8 cellular contexts compared by ENCODE assay signal in genomic region chr1:170530972-170531757, GRCh38. TPM values are rescaled to one million over a fixed set of nuclear protein-coding genes. Genes with fewer than 3 reads are reported as not detected.
A peak's percentile ranks its signal among the peaks of the same experiment; 100 is the strongest.
DNase-seq lines count a peak whose midpoint lies in the region; ATAC-seq, FAIRE-seq and TF ChIP-seq lines count a peak whose summit lies in the region.

No MANE protein-coding gene starts in this region.

- H3K36me3 Mint-ChIP-seq in naive B cell: peaks cover 0 to 7% of the 10 kb centered on the region in 2 donors

- POLR2A ChIA-PET in IMR-90 (lab: Charles Lee; ENCODE audit: unreplicated experiment): interaction anchor here (0.6 kb wide), 3 partner anchors 168 to 548 kb away, joined by 3 to 7 read pairs (median 5); no protein-coding TSS in a partner anchor

- peak overlapping the region; percentile 93 for H2AFZ ChIP-seq in IMR-90 (replicated peaks; ENCODE audit: low read length, poor library complexity)

- intact Hi-C loops in IMR-90 (cut with micrococcal nuclease): loop anchor here (5.0 to 10.0 kb wide), 7 partner anchors 119 to 694 kb away; partner anchors contain the start of gene KIFAP3
- intact Hi-C loops in dorsolateral prefrontal cortex (cut with DNase I): loop anchor here (10.0 kb wide), 2 partner anchors 134 to 456 kb away; partner anchors contain the start of genes KIFAP3 (in 1 of the 2) and PRRX1 (in 1 of the 2)

- H3K9me3 Mint-ChIP-seq in naive B cell: no peaks in the 10 kb centered on the region

- BruUV-seq in IMR-90 (replicated peaks; lab: Mats Ljungman, UMichigan): TSS peak; percentile 95

- H3K27ac Mint-ChIP-seq in naive B cell: peak overlapping the region in 1 of 6 donors; percentile 57

- H4K5ac ChIP-seq in IMR-90 (ENCODE audit: low read depth, low read length): peak overlapping the region; percentile 98

- peak overlapping the region; percentile 99 for H3K56ac ChIP-seq in IMR-90 (ENCODE audit: extremely low read depth, insufficient read depth, low read length)

- peak overlapping the region; percentile 100 for H3K4ac ChIP-seq in IMR-90 (ENCODE audit: low read depth, low read length)

- H2BK5ac ChIP-seq in IMR-90 (ENCODE audit: low read depth, low read length, poor library complexity, severe bottlenecking): peak overlapping the region; percentile 97

- H3K27me3 Mint-ChIP-seq in naive B cell: peaks cover 1 to 11% (median 6%) of the 10 kb centered on the region in 3 donors

- no peak for TF ChIP-seq RAD21 in IMR-90 (IDR thresholded peaks at IDR 0.05; ENCODE audit: low read length)

- no peaks in the 10 kb centered on the region for H3K27me3 ChIP-seq in IMR-90 (ENCODE audit: control insufficient read depth, insufficient read depth, low read length)
- H3K27me3 ChIP-seq in dorsolateral prefrontal cortex: no peaks in the 10 kb centered on the region

- H3K27ac ChIP-seq in IMR-90 (ENCODE audit: insufficient read depth, low read length): peak overlapping the region; percentile 85
- peak overlapping the region; percentile 25 to 94 (median 85) for H3K27ac ChIP-seq in dorsolateral prefrontal cortex

- dilution Hi-C loops in IMR-90 (cut with HindIII; ENCODE audit: low sequenced_read_pairs, unreplicated experiment): no loop called here

- in situ Hi-C loops in IMR-90 (cut with MboI; ENCODE audit: low sequenced_read_pairs): loop anchor here (10.0 kb wide), 1 partner anchor 134 kb away; the partner anchor contains the start of gene PRRX1

- 80% methylated on average over 1 of the region's 29 CpGs; no CpG with 5 or more reads in 1 of the 2 experiments for WGBS in IMR-90 (ENCODE audit: extremely low coverage in 2 of 2, insufficient read length in 1 of 2), 2 experiments

- peak overlapping the region; percentile 99 for H3K18ac ChIP-seq in IMR-90 (ENCODE audit: low read depth, low read length)

- peak overlapping the region; percentile 83 for H2AK5ac ChIP-seq in IMR-90 (ENCODE audit: low read depth, low read length)

- H2AK9ac ChIP-seq in IMR-90 (replicated peaks; ENCODE audit: low read depth, low read length, poor library complexity): peak overlapping the region; percentile 91

- H3K4me1 Mint-ChIP-seq in naive B cell: peaks cover 5 to 10% (median 7%) of the 10 kb centered on the region in 3 donors

- no peak for TF ChIP-seq POLR2A in IMR-90 (IDR thresholded peaks at IDR 0.05; ENCODE audit: low read depth, low read length)
- TF ChIP-seq POLR2A in GM12892 (IDR thresholded peaks at IDR 0.05; ENCODE audit: low read depth, low read length): no peak

- DNase-seq in IMR-90: no peak
- DNase-seq in dorsolateral prefrontal cortex: peak in 2 of 10 donors; percentile 4 to 24
- no peak for DNase-seq in naive B cell
- no peak for DNase-seq in activated effector memory CD4-positive, alpha-beta T cell treated with anti-CD3 and anti-CD28 coated beads, Interleukin-2, amount 50 U/mL, for 16 hours
- no peak for DNase-seq in GM12892 (ENCODE audit: insufficient read length)
- DNase-seq in glomerular visceral epithelial cell (ENCODE audit: extremely low spot score): no peak

- CTCF ChIA-PET in IMR-90 (lab: Yijun Ruan, JAX): interaction anchor here (0.6 to 1.3 kb wide), 3 partner anchors 10 to 573 kb away, joined by 4 to 9 read pairs (median 6); no protein-coding TSS in a partner anchor

- ATAC-seq in IMR-90 (ENCODE audit: low read depth) (no peak), naive B cell (ENCODE audit: low read depth in 2 of 2) (peak; percentile 10 to 13), GM18519 (IDR thresholded peaks at IDR 0.05; ENCODE audit: low FRiP score, unreplicated experiment) (no peak)

- H3K9me3 ChIP-seq in IMR-90 (ENCODE audit: control insufficient read depth, insufficient read depth, low read length): no peaks in the 10 kb centered on the region

- peak overlapping the region; percentile 99 for H3K23ac ChIP-seq in IMR-90 (ENCODE audit: low read depth, low read length)

- peak overlapping the region; percentile 96 for H2BK120ac ChIP-seq in IMR-90 (ENCODE audit: low read depth, low read length)

- peaks cover 9 to 34% of the 10 kb centered on the region in 2 experiments; a peak in 3 of 4 replicates for H3K79me1 ChIP-seq in IMR-90 (ENCODE audit: low read depth in 1 of 2, low read length in 2 of 2)

- peak overlapping the region; percentile 98; the same call in 2 of the 3 replicates for H2BK15ac ChIP-seq in IMR-90 (ENCODE audit: low read depth, low read length)

- H3K4me2 ChIP-seq in IMR-90 (ENCODE audit: low read depth, low read length): peak overlapping the region; percentile 77

- FAIRE-seq in GM12892 (lab: Jason Lieb, UNC): no peak

- TF ChIP-seq CTCF in GM12875 (IDR thresholded peaks at IDR 0.05; ENCODE audit: borderline replicate concordance, insufficient read depth, low read depth, low read length): no peak
- no peak for TF ChIP-seq CTCF in IMR-90 (conservative IDR thresholded peaks at IDR 0.05; ENCODE audit: low read depth, low read length)
- TF ChIP-seq CTCF in dorsolateral prefrontal cortex (IDR thresholded peaks at IDR 0.05 in 54 of 56, conservative IDR thresholded peaks at IDR 0.05 in 2 of 56; ENCODE audit: low read depth in 1 of 56, partially characterized antibody in 56 of 56): no peak

- no peak overlapping the region; the same call in 1 of the 2 replicates for H2BK20ac ChIP-seq in IMR-90 (ENCODE audit: low read depth, low read length)

- H3K14ac ChIP-seq in IMR-90 (replicated peaks; ENCODE audit: low read depth, low read length): peak overlapping the region; percentile 100

- H4K8ac ChIP-seq in IMR-90 (ENCODE audit: low read depth in 2 of 2, low read length in 2 of 2): peak overlapping the region; percentile 81 to 100

- H3K9me1 ChIP-seq in IMR-90 (ENCODE audit: insufficient read depth, low read length): no peaks in the 10 kb centered on the region; the same call in 1 of the 2 replicates

- H3K4me1 ChIP-seq in IMR-90 (ENCODE audit: control insufficient read depth, insufficient read depth, low read length): no peaks in the 10 kb centered on the region

- H4K91ac ChIP-seq in IMR-90 (ENCODE audit: insufficient read depth, low read depth, low read length): peak overlapping the region; percentile 100

- H3K4me3 Mint-ChIP-seq in naive B cell: no peak overlapping the region

- H3K4me3 ChIP-seq in GM12875 (ENCODE audit: low read depth, low read length) (peak overlapping the region; percentile 73), IMR-90 (ENCODE audit: insufficient read depth, low read depth, low read length) (peak overlapping the region; percentile 62), dorsolateral prefrontal cortex (peak overlapping the region; percentile 56 to 92 (median 77))

- H4K20me1 ChIP-seq in IMR-90 (ENCODE audit: insufficient read depth, low read length): no peaks in the 10 kb centered on the region

- H3K9ac ChIP-seq in IMR-90 (ENCODE audit: low read depth, low read length): peak overlapping the region; percentile 89

- H3K36me3 ChIP-seq in IMR-90 (ENCODE audit: control insufficient read depth, insufficient read depth, low read length): no peaks in the 10 kb centered on the region

TF ChIP-seq in IMR-90, 13 proteins besides CTCF, POLR2A, EP300 and RAD21:
- TF ChIP-seq SMC3 (IDR thresholded peaks at IDR 0.05; ENCODE audit: low read depth, low read length) (no peak), FOS (IDR thresholded peaks at IDR 0.05; ENCODE audit: low read depth, low read length) (no peak), NFE2L2 (IDR thresholded peaks at IDR 0.05; ENCODE audit: low read depth, low read length) (no peak), MXI1 (IDR thresholded peaks at IDR 0.05; ENCODE audit: borderline replicate concordance, low read depth, low read length) (no peak), RFX5 (IDR thresholded peaks at IDR 0.05; ENCODE audit: low read depth, low read length) (no peak), BHLHE40 (IDR thresholded peaks at IDR 0.05; ENCODE audit: low read depth, low read length) (no peak), CEBPB (IDR thresholded peaks at IDR 0.05; ENCODE audit: low read depth, low read length) (no peak), CHD1 (IDR thresholded peaks at IDR 0.05; ENCODE audit: low read depth, low read length) (no peak; the same call in 1 of the 2 replicates), MAFK (IDR thresholded peaks at IDR 0.05; ENCODE audit: low read depth, low read length) (no peak), RCOR1 (IDR thresholded peaks at IDR 0.05; ENCODE audit: insufficient replicate concordance, low read length) (no peak), USF2 (IDR thresholded peaks at IDR 0.05; ENCODE audit: low read depth, low read length) (no peak), MAZ (IDR thresholded peaks at IDR 0.05; ENCODE audit: borderline replicate concordance, low read depth, low read length) (no peak)
- TF ChIP-seq, protein P1, sequence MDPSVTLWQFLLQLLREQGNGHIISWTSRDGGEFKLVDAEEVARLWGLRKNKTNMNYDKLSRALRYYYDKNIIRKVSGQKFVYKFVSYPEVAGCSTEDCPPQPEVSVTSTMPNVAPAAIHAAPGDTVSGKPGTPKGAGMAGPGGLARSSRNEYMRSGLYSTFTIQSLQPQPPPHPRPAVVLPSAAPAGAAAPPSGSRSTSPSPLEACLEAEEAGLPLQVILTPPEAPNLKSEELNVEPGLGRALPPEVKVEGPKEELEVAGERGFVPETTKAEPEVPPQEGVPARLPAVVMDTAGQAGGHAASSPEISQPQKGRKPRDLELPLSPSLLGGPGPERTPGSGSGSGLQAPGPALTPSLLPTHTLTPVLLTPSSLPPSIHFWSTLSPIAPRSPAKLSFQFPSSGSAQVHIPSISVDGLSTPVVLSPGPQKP (IDR thresholded peaks at IDR 0.05; ENCODE audit: borderline replicate concordance, low read depth, low read length): no peak

RNA-seq across cellular contexts. Expression of gene GORAB, which starts 0.8 kb away (rescaled TPM):
- total RNA-seq in IMR-90 (2012; rRNA removed): 11.3 and 17.2 TPM in 2 replicates
- 11.0 and 14.0 TPM in 2 replicates for polyA plus RNA-seq in IMR-90 (2012; rRNA removed)
- polyA plus RNA-seq in IMR-90 (2012; cell fraction: cytosol; rRNA removed): 1.2 and 1.7 TPM in 2 replicates
- polyA plus RNA-seq in IMR-90 (2012; cell fraction: nucleus; rRNA removed; ENCODE audit: low replicate concordance): 4.9 and 81.0 TPM in 2 replicates
- 10 to 100 TPM in 84 of 120 experiments, 1 to 10 TPM in 36; 5.4 to 20.8 (median 11.4) TPM for total RNA-seq in dorsolateral prefrontal cortex
- polyA plus RNA-seq in naive B cell (ENCODE audit: low read depth in 6 of 6): 1 to 10 TPM; 3.8 to 6.1 (median 5.5) TPM
- polyA plus RNA-seq in GM12892 (2012; ENCODE audit: missing spikeins): 8.1 TPM

Comparison
In these comparisons a context has a peak if more than half of its experiments do, and no peak if none do; other contexts are left out.
1. ATAC-seq: peak in naive B cell (2 of 2); none in IMR-90 (single experiment) and GM18519 (single experiment).
2. Peak in every context shown above with its lines, with median percentiles within 50 percentile points of each other: H3K4me3 ChIP-seq.